18 cellular contexts compared by ENCODE assay signal in genomic region chr19:29375429-29376093, GRCh38.
DNase-seq lines count a peak whose midpoint lies in the region; ATAC-seq and TF ChIP-seq lines count a peak whose summit lies in the region.
"Had no signal": no experiment of that assay in that cellular context is flagged by ENCODE, and none has a peak within 500 bp of the region (broad histone marks: within the 10 kb centered on the region; RNA-seq: fewer than 3 reads in every experiment).

No MANE protein-coding gene starts in this region.

- intact Hi-C loops in lower lobe of right lung (cut with DNase I) = no loop called here

- H3K9me3 Mint-ChIP-seq in naive thymus-derived CD8-positive, alpha-beta T cell = no peaks in the 10 kb centered on the region
- H3K9me3 Mint-ChIP-seq in natural killer cell treated with Interleukin-12 subunit alpha and Interleukin-12 subunit beta and Interleukin-15 and Interleukin-18, amount 100 ng/mL, for 72 hours = no peaks in the 10 kb centered on the region

- no peaks in the 10 kb centered on the region for H3K36me3 Mint-ChIP-seq in naive thymus-derived CD8-positive, alpha-beta T cell
- no peaks in the 10 kb centered on the region for H3K36me3 Mint-ChIP-seq in natural killer cell treated with Interleukin-12 subunit alpha and Interleukin-12 subunit beta and Interleukin-15 and Interleukin-18, amount 100 ng/mL, for 72 hours

- no peaks in the 10 kb centered on the region for H3K9me3 ChIP-seq in lower lobe of right lung
- H3K9me3 ChIP-seq: A549, Caco-2 had no signal

- no peak overlapping the region for H3K4me3 Mint-ChIP-seq in naive thymus-derived CD8-positive, alpha-beta T cell
- no peak overlapping the region for H3K4me3 Mint-ChIP-seq in natural killer cell treated with Interleukin-12 subunit alpha and Interleukin-12 subunit beta and Interleukin-15 and Interleukin-18, amount 100 ng/mL, for 72 hours

- H3K27me3 ChIP-seq in lower lobe of right lung (ENCODE audit: low read depth) = peaks cover 18% of the 10 kb centered on the region

- no peaks in the 10 kb centered on the region for H3K36me3 ChIP-seq in lower lobe of right lung

- no peaks in the 10 kb centered on the region for H3K4me1 ChIP-seq in lower lobe of right lung
- H3K4me1 ChIP-seq: A549, Caco-2 had no signal

- TF ChIP-seq CTCF in lower lobe of right lung (IDR thresholded peaks at IDR 0.05) = no peak

- H3K4me1 Mint-ChIP-seq in naive thymus-derived CD8-positive, alpha-beta T cell = peaks cover 0 to 2% (median 0%) of the 10 kb centered on the region in 4 donors
- no peaks in the 10 kb centered on the region for H3K4me1 Mint-ChIP-seq in natural killer cell treated with Interleukin-12 subunit alpha and Interleukin-12 subunit beta and Interleukin-15 and Interleukin-18, amount 100 ng/mL, for 72 hours (ENCODE audit: low read depth in 2 of 2)

- H3K27ac ChIP-seq in lower lobe of right lung = no peak overlapping the region
- H3K27ac ChIP-seq: A549 had no signal

- H3K4me3 ChIP-seq in lower lobe of right lung = no peak overlapping the region
- H3K4me3 ChIP-seq: A549 had no signal

- DNase-seq in AG08396 (ENCODE audit: low spot score) (peak; percentile 0), lower lobe of right lung (peak; percentile 19), nucleus accumbens (lab: John Stamatoyannopoulos, UW) (no peak), activated gamma-delta T cell treated with Interleukin-2 at 50 U/mL for 16 hours (no peak)
- peak; percentile 1 for DNase-seq in activated CD8-positive, alpha-beta memory T cell treated with anti-CD3 and anti-CD28 coated beads, Interleukin-2, amount 50 U/mL, for 48 hours
- peak; percentile 3 for DNase-seq in stimulated activated CD8-positive, alpha-beta memory T cell treated with anti-CD3 and anti-CD28 coated beads, Interleukin-4, amount 100 ng/mL, for 48 hours
- DNase-seq in naive thymus-derived CD8-positive, alpha-beta T cell = no peak
- DNase-seq in natural killer cell treated with Interleukin-12 subunit alpha and Interleukin-12 subunit beta and Interleukin-15 and Interleukin-18, amount 100 ng/mL, for 72 hours (ENCODE audit: low spot score) = no peak
- DNase-seq: Caco-2, Karpas-422, MM.1S, NCI-H1105, NCI-H187, NCI-H446 treated with DMSO at 0.1 percent for 48 hours, NCI-H748 treated with DMSO at 0.1 percent for 48 hours had no signal

- POLR2A ChIA-PET in naive thymus-derived CD8-positive, alpha-beta T cell (lab: Charles Lee) = no interaction called here

- ATAC-seq in lower lobe of right lung = no peak
- no peak for ATAC-seq in naive thymus-derived CD8-positive, alpha-beta T cell
- no peak for ATAC-seq in natural killer cell treated with Interleukin-12 subunit alpha and Interleukin-12 subunit beta and Interleukin-15 and Interleukin-18, amount 100 ng/mL, for 72 hours
- ATAC-seq: A549, HCT116, Panc1 had no signal

- peaks cover 10 to 77% (median 37%) of the 10 kb centered on the region in 5 donors for H3K27me3 Mint-ChIP-seq in naive thymus-derived CD8-positive, alpha-beta T cell
- H3K27me3 Mint-ChIP-seq in natural killer cell treated with Interleukin-12 subunit alpha and Interleukin-12 subunit beta and Interleukin-15 and Interleukin-18, amount 100 ng/mL, for 72 hours = peaks cover 31 to 47% of the 10 kb centered on the region in 2 donors

- H3K27ac Mint-ChIP-seq in naive thymus-derived CD8-positive, alpha-beta T cell = peak overlapping the region in 1 of 10 donors; percentile 64
- no peak overlapping the region for H3K27ac Mint-ChIP-seq in natural killer cell treated with Interleukin-12 subunit alpha and Interleukin-12 subunit beta and Interleukin-15 and Interleukin-18, amount 100 ng/mL, for 72 hours

Comparison
In these comparisons a context has a peak if more than half of its experiments do, and no peak if none do; other contexts are left out.
1. DNase-seq: peak in AG08396 (single experiment), activated CD8-positive, alpha-beta memory T cell treated with anti-CD3 and anti-CD28 coated beads, Interleukin-2, amount 50 U/mL, for 48 hours (single experiment), lower lobe of right lung (single experiment) and stimulated activated CD8-positive, alpha-beta memory T cell treated with anti-CD3 and anti-CD28 coated beads, Interleukin-4, amount 100 ng/mL, for 48 hours (single experiment); none in nucleus accumbens (0 of 56), naive thymus-derived CD8-positive, alpha-beta T cell (0 of 10), activated gamma-delta T cell treated with Interleukin-2 at 50 U/mL for 16 hours (single experiment) and natural killer cell treated with Interleukin-12 subunit alpha and Interleukin-12 subunit beta and Interleukin-15 and Interleukin-18, amount 100 ng/mL, for 72 hours (single experiment).